Comparison of ENCODE assay signal across 24 cellular contexts in genomic region chr10:119328222-119328621, GRCh38.
"Had no signal": no experiment of that assay in that cellular context is flagged by ENCODE, and none has a peak within 500 bp of the region (broad histone marks: within the 10 kb centered on the region; RNA-seq: fewer than 3 reads in every experiment).

No MANE protein-coding gene starts in this region.

- H3K9me3 ChIP-seq: breast epithelium, esophagus squamous epithelium, lower lobe of right lung, thoracic aorta, vagina had no signal

- DNase-seq: activated CD4-positive, alpha-beta T cell treated with anti-CD3 and anti-CD28 coated beads for 4 hours; activated CD4-positive, alpha-beta T cell treated with anti-CD3 and anti-CD28 coated beads, Interleukin-2, amount 50 U/mL, for 4 hours; activated CD8-positive, alpha-beta memory T cell treated with anti-CD3 and anti-CD28 coated beads, Interleukin-2, amount 50 U/mL, for 48 hours; activated gamma-delta T cell; activated naive CD4-positive, alpha-beta T cell treated with anti-CD3 and anti-CD28 coated beads, Interleukin-2, amount 10 ng/mL, durations not matched to agents 7 days and 5 days; activated T-cell treated with anti-CD3 and anti-CD28 coated beads, Interleukin-2, amount 50 U/mL, for 24 hours; dermis blood vessel endothelial cell; effector CD4-positive, alpha-beta T cell; esophagus squamous epithelium; foreskin melanocyte; kidney glomerular epithelial cell; lower lobe of right lung; nephron progenitor cell; right cardiac atrium; stimulated activated CD4-positive, alpha-beta T cell treated with anti-CD3 and anti-CD28 coated beads, Interleukin-15, amount 100 ng/mL, for 24 hours; stimulated activated CD4-positive, alpha-beta T cell treated with anti-CD3 and anti-CD28 coated beads, Interleukin-2, amount 100 ng/mL, for 24 hours; stimulated activated naive CD8-positive, alpha-beta T cell treated with anti-CD3 and anti-CD28 coated beads, Interleukin-15, Interleukin-2, amounts not matched to agents 100 U/mL and 50 U/mL, for 24 hours had no signal

- H3K27ac Mint-ChIP-seq: activated naive CD4-positive, alpha-beta T cell treated with anti-CD3 and anti-CD28 coated beads, Interleukin-2, amount 10 ng/mL, durations not matched to agents 7 days and 5 days; activated T-cell treated with anti-CD3 and anti-CD28 coated beads, Interleukin-2, amount 50 U/mL, for 24 hours; nephron progenitor cell; type B pancreatic cell had no signal

- H3K4me1 ChIP-seq: breast epithelium, vagina had no signal

- H3K27me3 ChIP-seq: breast epithelium, esophagus squamous epithelium, vagina had no signal

- H3K4me3 Mint-ChIP-seq: activated naive CD4-positive, alpha-beta T cell treated with anti-CD3 and anti-CD28 coated beads, Interleukin-2, amount 10 ng/mL, durations not matched to agents 7 days and 5 days; activated T-cell treated with anti-CD3 and anti-CD28 coated beads, Interleukin-2, amount 50 U/mL, for 24 hours; nephron progenitor cell; type B pancreatic cell had no signal

- H2AFZ ChIP-seq: parathyroid adenoma had no signal

- H3K9me3 Mint-ChIP-seq: activated naive CD4-positive, alpha-beta T cell treated with anti-CD3 and anti-CD28 coated beads, Interleukin-2, amount 10 ng/mL, durations not matched to agents 7 days and 5 days; activated T-cell treated with anti-CD3 and anti-CD28 coated beads, Interleukin-2, amount 50 U/mL, for 24 hours; nephron progenitor cell; type B pancreatic cell had no signal

- H3K27ac ChIP-seq: breast epithelium, epithelial cell of prostate, esophagus squamous epithelium, lower lobe of right lung, parathyroid adenoma, thoracic aorta, vagina had no signal

- H3K4me3 ChIP-seq: breast epithelium, esophagus squamous epithelium, lower lobe of right lung, thoracic aorta, vagina had no signal

- H3K36me3 ChIP-seq: breast epithelium, vagina had no signal

- H3K27me3 Mint-ChIP-seq: activated naive CD4-positive, alpha-beta T cell treated with anti-CD3 and anti-CD28 coated beads, Interleukin-2, amount 10 ng/mL, durations not matched to agents 7 days and 5 days; activated T-cell treated with anti-CD3 and anti-CD28 coated beads, Interleukin-2, amount 50 U/mL, for 24 hours; type B pancreatic cell had no signal

- H3K9ac ChIP-seq: parathyroid adenoma had no signal

- ATAC-seq: left lobe of liver; lower lobe of right lung; right cardiac atrium; stimulated activated naive CD8-positive, alpha-beta T cell treated with anti-CD3 and anti-CD28 coated beads, Interleukin-15, Interleukin-2, amounts not matched to agents 100 U/mL and 50 U/mL, for 24 hours had no signal
